In the genomic region with DNA sequence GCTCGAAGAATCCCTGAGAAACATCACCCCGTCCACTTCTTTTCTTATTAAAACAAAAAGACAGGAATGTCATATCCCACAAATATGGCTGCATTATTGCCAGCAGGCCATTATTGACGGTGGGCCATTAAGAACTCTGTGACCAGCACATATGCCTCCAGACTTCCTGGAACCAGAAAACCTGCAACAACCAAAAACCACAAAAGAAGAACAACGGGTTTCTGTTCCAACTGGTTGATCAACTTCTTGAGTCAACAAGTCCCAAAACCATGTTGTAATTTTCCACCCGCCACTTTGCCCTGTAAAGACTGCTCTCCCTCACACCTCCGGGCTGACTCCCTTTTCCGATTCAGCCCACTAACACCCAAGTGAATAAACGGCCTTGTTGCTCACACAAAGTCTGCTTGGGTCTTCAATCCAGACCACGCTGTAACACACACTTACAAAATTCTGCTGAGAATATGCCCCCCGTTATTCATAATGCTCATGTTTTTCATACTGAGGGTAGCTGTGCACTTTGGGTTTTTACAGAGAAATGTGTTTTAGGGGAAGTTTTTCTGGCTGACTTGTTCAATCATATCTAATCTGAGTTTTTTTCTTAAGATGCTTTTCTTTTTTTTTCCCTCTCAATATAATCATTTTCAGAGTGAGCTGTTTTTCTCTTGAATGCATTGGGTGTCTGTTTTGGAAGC, we compare ENCODE assay signal across 10 cellular contexts. TPM values are rescaled to one million over a fixed set of nuclear protein-coding genes. Genes with fewer than 3 reads are reported as not detected.
DNase-seq lines count a peak whose midpoint lies in the region; ATAC-seq and TF ChIP-seq lines count a peak whose summit lies in the region.
"Had no signal": no experiment of that assay in that cellular context is flagged by ENCODE, and none has a peak within 500 bp of the region (broad histone marks: within the 10 kb centered on the region; RNA-seq: fewer than 3 reads in every experiment).

No MANE protein-coding gene starts in this region.

- CTCF ChIA-PET in CD4-positive, alpha-beta T cell (lab: Charles Lee), result no interaction called here

- TF ChIP-seq CTCF in CD4-positive, alpha-beta T cell (IDR thresholded peaks at IDR 0.05), result no peak

- no peak overlapping the region for H3K4me3 Mint-ChIP-seq in CD4-positive, alpha-beta T cell
- peak overlapping the region; percentile 73 for H3K4me3 Mint-ChIP-seq in memory B cell
- H3K4me3 Mint-ChIP-seq: activated CD8-positive, alpha-beta memory T cell treated with anti-CD3 and anti-CD28 coated beads, Interleukin-2, amount 10 ng/mL, durations not matched to agents 7 days and 5 days had no signal

- no peaks in the 10 kb centered on the region for H3K36me3 Mint-ChIP-seq in CD4-positive, alpha-beta T cell (ENCODE audit: low read depth)
- H3K36me3 Mint-ChIP-seq in memory B cell, result peaks cover 18% of the 10 kb centered on the region

- H3K9me3 ChIP-seq in CD4-positive, alpha-beta T cell (ENCODE audit: control insufficient read depth, low read length), result peaks cover 35% of the 10 kb centered on the region

- no peak for DNase-seq in CD4-positive, alpha-beta T cell
- DNase-seq in SKM-1 (lab: John Stamatoyannopoulos, UW; ENCODE audit: unreplicated experiment) (peak; percentile 94), memory B cell (ENCODE audit: low spot score in 2 of 2) (peak in 1 of 2 donors; percentile 27), iPS-NIHi11 (ENCODE audit: low spot score) (no peak), HuH-7 (ENCODE audit: low spot score) (no peak), caudate nucleus (lab: John Stamatoyannopoulos, UW) (no peak), medulla oblongata (ENCODE audit: extremely low spot score) (no peak)
- DNase-seq: activated CD8-positive, alpha-beta memory T cell treated with anti-CD3 and anti-CD28 coated beads, Interleukin-2, amount 10 ng/mL, durations not matched to agents 7 days and 5 days; effector CD8-positive, alpha-beta T cell had no signal

- H3K27ac ChIP-seq in CD4-positive, alpha-beta T cell (ENCODE audit: low read depth, low read length), result no peak overlapping the region
- no peak overlapping the region for H3K27ac ChIP-seq in caudate nucleus (ENCODE audit: low read depth, low read length)

- peak overlapping the region; percentile 43 for H3K27ac Mint-ChIP-seq in CD4-positive, alpha-beta T cell
- peak overlapping the region; percentile 87 for H3K27ac Mint-ChIP-seq in memory B cell
- H3K27ac Mint-ChIP-seq: activated CD8-positive, alpha-beta memory T cell treated with anti-CD3 and anti-CD28 coated beads, Interleukin-2, amount 10 ng/mL, durations not matched to agents 7 days and 5 days had no signal

- POLR2A ChIA-PET in CD4-positive, alpha-beta T cell (lab: Charles Lee), result interaction anchor here (0.6 to 1.2 kb wide), 2 partner anchors 9 to 21 kb away, joined by 4 to 5 read pairs; a partner anchor contains a TSS

- H3K4me1 Mint-ChIP-seq in CD4-positive, alpha-beta T cell (ENCODE audit: low read depth), result peaks cover 38% of the 10 kb centered on the region
- peaks cover 50% of the 10 kb centered on the region for H3K4me1 Mint-ChIP-seq in memory B cell

- ATAC-seq in CD4-positive, alpha-beta T cell (ENCODE audit: poor library complexity), result no peak
- ATAC-seq in GM21786 (IDR thresholded peaks at IDR 0.05; ENCODE audit: unreplicated experiment) (peak; percentile 68), memory B cell (ENCODE audit: low read depth) (peak; percentile 82)
- ATAC-seq: activated CD8-positive, alpha-beta memory T cell treated with anti-CD3 and anti-CD28 coated beads, Interleukin-2, amount 10 ng/mL, durations not matched to agents 7 days and 5 days had no signal

- H3K27me3 Mint-ChIP-seq in CD4-positive, alpha-beta T cell, result no peaks in the 10 kb centered on the region
- H3K27me3 Mint-ChIP-seq in memory B cell, result no peaks in the 10 kb centered on the region
- H3K27me3 Mint-ChIP-seq: activated CD8-positive, alpha-beta memory T cell treated with anti-CD3 and anti-CD28 coated beads, Interleukin-2, amount 10 ng/mL, durations not matched to agents 7 days and 5 days had no signal

- intact Hi-C loops in CD4-positive, alpha-beta T cell (cut with DNase I, micrococcal nuclease), result loop anchor here in 1 of 2 experiments (5.0 kb wide), 1 partner anchor 706 kb away; no protein-coding TSS in a partner anchor

- H3K9me3 Mint-ChIP-seq in CD4-positive, alpha-beta T cell, result peaks cover 11% of the 10 kb centered on the region
- peaks cover 16% of the 10 kb centered on the region for H3K9me3 Mint-ChIP-seq in memory B cell

- no peaks in the 10 kb centered on the region for H3K27me3 ChIP-seq in CD4-positive, alpha-beta T cell (ENCODE audit: control insufficient read depth, insufficient read depth, low read length)

RNA-seq across cellular contexts. Expression of a gene that starts 20.7 kb away (rescaled TPM):
- total RNA-seq in CD4-positive, alpha-beta T cell, result 10 to 100 TPM; 12.4 TPM
